Comparison of ENCODE assay signal across 1 cellular context in genomic region chr22:19432092-19432844, GRCh38.
A peak's percentile ranks its signal among the peaks of the same experiment; 100 is the strongest.
TF ChIP-seq lines count a peak whose summit lies in the region.

Gene MRPL40, plus strand, starts transcription at chr22:19432545. Its CDS starts 10 bp downstream, at chr22:19432555.

TF ChIP-seq in K562, 482 proteins besides CTCF, POLR2A, EP300 and RAD21 (continued from another document and continues in another):
- TF ChIP-seq ZBTB5 (IDR thresholded peaks at IDR 0.05) = no peak
- no peak for TF ChIP-seq PYGO2 (tag; IDR thresholded peaks at IDR 0.05)
- no peak for TF ChIP-seq THRAP3 (IDR thresholded peaks at IDR 0.05; ENCODE audit: borderline replicate concordance)
- TF ChIP-seq KDM5B (IDR thresholded peaks at IDR 0.05; ENCODE audit: insufficient replicate concordance, low read depth, low read length) = peak; percentile 100
- TF ChIP-seq ZNF592 (IDR thresholded peaks at IDR 0.05) = no peak
- no peak for TF ChIP-seq ZBTB7A (IDR thresholded peaks at IDR 0.05; ENCODE audit: borderline replicate concordance, control insufficient read depth, low read depth, low read length)
- TF ChIP-seq ZNF589 (CRISPR knock-in tag; IDR thresholded peaks at IDR 0.05; ENCODE audit: low read depth) = no peak
- TF ChIP-seq EHMT2 (IDR thresholded peaks at IDR 0.05) = no peak
- TF ChIP-seq RBM25 (IDR thresholded peaks at IDR 0.05; ENCODE audit: low read depth, low read length, severe bottlenecking) = peak; percentile 99
- no peak for TF ChIP-seq SLC30A9 (CRISPR knock-in tag; IDR thresholded peaks at IDR 0.05)
- TF ChIP-seq ZNF766 (CRISPR knock-in tag; conservative IDR thresholded peaks at IDR 0.05) = no peak
- peak; percentile 60 to 95; a peak in 3 of 4 replicates for TF ChIP-seq ZMIZ1 (IDR thresholded peaks at IDR 0.05; ENCODE audit: low read depth in 2 of 2, low read length in 2 of 2)
- TF ChIP-seq CBX2 (IDR thresholded peaks at IDR 0.05; ENCODE audit: insufficient read depth, low read length, poor library complexity, severe bottlenecking) = no peak
- TF ChIP-seq HBP1 (CRISPR knock-in tag; IDR thresholded peaks at IDR 0.05) = peak; percentile 97
- peak in 2 of 3 experiments; percentile 98 to 100; a peak in 3 of 6 replicates for TF ChIP-seq ZBTB11 (CRISPR knock-in tag; IDR thresholded peaks at IDR 0.05)
- no peak; the same call in none of the 2 replicates for TF ChIP-seq HSF4 (CRISPR knock-in tag; IDR thresholded peaks at IDR 0.05; ENCODE audit: borderline replicate concordance)
- TF ChIP-seq NELFE (IDR thresholded peaks at IDR 0.05; ENCODE audit: insufficient read depth, insufficient read length) = no peak
- TF ChIP-seq ARID4B (CRISPR knock-in tag; IDR thresholded peaks at IDR 0.05) = no peak
- no peak for TF ChIP-seq HDAC2 (IDR thresholded peaks at IDR 0.05)
- TF ChIP-seq SFPQ (IDR thresholded peaks at IDR 0.05; ENCODE audit: low read depth, low read length) = no peak
- no peak for TF ChIP-seq CEBPB (tag; IDR thresholded peaks at IDR 0.05)
- TF ChIP-seq IRF2 (CRISPR knock-in tag; IDR thresholded peaks at IDR 0.05) = no peak
- TF ChIP-seq ZBTB49 (CRISPR knock-in tag; IDR thresholded peaks at IDR 0.05; ENCODE audit: borderline replicate concordance) = no peak
- peak; percentile 63 for TF ChIP-seq MAFK (IDR thresholded peaks at IDR 0.05; ENCODE audit: low read length)
- no peak for TF ChIP-seq ZNF224 (CRISPR knock-in tag; IDR thresholded peaks at IDR 0.05)
- no peak for TF ChIP-seq GABPA (tag; conservative IDR thresholded peaks at IDR 0.05; ENCODE audit: low read depth)
- no peak for TF ChIP-seq TOE1 (IDR thresholded peaks at IDR 0.05; ENCODE audit: borderline replicate concordance)
- TF ChIP-seq TOE1 (CRISPR knock-in tag; IDR thresholded peaks at IDR 0.05; ENCODE audit: borderline replicate concordance, low read depth) = no peak
- TF ChIP-seq TAF15 (IDR thresholded peaks at IDR 0.05; ENCODE audit: low read depth, low read length) = no peak
- no peak for TF ChIP-seq SIN3B (IDR thresholded peaks at IDR 0.05; ENCODE audit: low read depth)
- no peak for TF ChIP-seq NFIC (IDR thresholded peaks at IDR 0.05)
